ENCODE assay signal across 8 cellular contexts in the genomic region with DNA sequence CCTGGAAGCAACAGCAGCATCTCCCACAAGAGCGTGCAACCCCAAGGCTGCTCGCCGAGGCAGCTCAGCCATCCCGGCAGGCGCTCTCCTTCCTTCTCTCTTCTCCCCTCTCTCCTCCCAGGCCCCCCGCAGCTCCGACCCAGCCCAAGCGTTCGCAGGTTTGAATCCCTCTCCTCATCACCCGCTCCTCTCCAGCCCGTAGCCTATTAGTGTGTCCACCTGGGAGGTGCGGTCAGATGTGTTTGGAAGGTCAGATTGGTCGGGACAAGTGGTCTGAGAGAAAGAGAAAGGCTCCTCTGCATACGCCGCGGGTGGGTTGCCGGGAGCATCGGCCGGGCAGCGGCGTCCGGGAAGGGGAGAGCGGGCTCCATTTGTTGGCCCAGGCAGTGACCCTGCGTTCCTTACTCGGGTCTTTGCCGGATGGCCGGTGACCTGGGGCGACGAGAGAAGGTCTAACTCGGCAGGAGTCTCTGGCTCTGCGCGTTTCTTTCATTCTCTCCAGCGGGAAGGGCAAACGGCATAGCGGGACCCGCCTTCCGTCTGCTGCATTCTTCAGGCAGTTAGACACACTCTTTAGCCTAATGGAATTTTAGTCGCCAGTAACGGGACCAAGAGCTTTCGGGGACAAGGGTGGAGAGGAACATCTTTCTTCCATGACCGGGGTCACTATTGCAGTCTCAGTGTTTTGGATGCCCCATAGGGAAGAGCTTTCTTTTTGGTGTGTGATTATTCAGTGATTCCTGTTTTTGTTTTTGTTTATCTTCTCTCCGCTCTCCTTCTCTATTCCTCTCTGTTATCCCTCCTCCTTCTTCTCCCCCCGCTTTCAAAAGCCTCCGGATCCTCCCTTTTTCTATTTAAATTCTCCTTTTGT. TPM values are rescaled to one million over a fixed set of nuclear protein-coding genes. Genes with fewer than 3 reads are reported as not detected.
DNase-seq lines count a peak whose midpoint lies in the region; ATAC-seq, FAIRE-seq and TF ChIP-seq lines count a peak whose summit lies in the region.

No MANE protein-coding gene starts in this region.

- H3K36me3 Mint-ChIP-seq in Calu3 (ENCODE audit: insufficient read depth, unreplicated experiment): peaks cover 26% of the 10 kb centered on the region
- no peaks in the 10 kb centered on the region for H3K36me3 Mint-ChIP-seq in stimulated activated effector memory CD8-positive, alpha-beta T cell treated with anti-CD3 and anti-CD28 coated beads, Interleukin-12 subunit alpha, Interleukin-12 subunit beta, amount 100 ng/mL, for 72 hours

- intact Hi-C loops in Calu3 (cut with micrococcal nuclease; ENCODE audit: unreplicated experiment): loop anchor here (5.0 to 10.0 kb wide), 2 partner anchors 157 to 1039 kb away; no protein-coding TSS in a partner anchor

- CTCF ChIA-PET in Calu3 (lab: Charles Lee): interaction anchor here (1.3 kb wide), 1 partner anchor 383 kb away, joined by 3 read pairs; no protein-coding TSS in a partner anchor

- no peak for FAIRE-seq in D721Med (lab: Jason Lieb, UNC)

- peaks cover 27% of the 10 kb centered on the region for H3K4me1 Mint-ChIP-seq in Calu3 (ENCODE audit: low read depth, unreplicated experiment)
- H3K4me1 Mint-ChIP-seq in stimulated activated effector memory CD8-positive, alpha-beta T cell treated with anti-CD3 and anti-CD28 coated beads, Interleukin-12 subunit alpha, Interleukin-12 subunit beta, amount 100 ng/mL, for 72 hours: peaks cover 32% of the 10 kb centered on the region

- peaks cover 5% of the 10 kb centered on the region for H3K27me3 ChIP-seq in layer of hippocampus (ENCODE audit: control insufficient read depth, insufficient read depth, low read length)

- H3K27me3 Mint-ChIP-seq in Calu3 (ENCODE audit: unreplicated experiment): peaks cover 58% of the 10 kb centered on the region

- H3K27ac ChIP-seq in coronary artery: no peak overlapping the region
- H3K27ac ChIP-seq in layer of hippocampus (ENCODE audit: low read depth, low read length): peak overlapping the region; percentile 89

- DNase-seq in Calu3 (peak; percentile 13), RPMI7951 (ENCODE audit: low read depth) (peak; percentile 44), coronary artery (ENCODE audit: low spot score) (no peak), D721Med (ENCODE audit: insufficient read length, low spot score) (no peak)
- peak; percentile 3 to 56 for DNase-seq in stimulated activated effector memory CD8-positive, alpha-beta T cell treated with anti-CD3 and anti-CD28 coated beads, Interleukin-12 subunit alpha, Interleukin-12 subunit beta, amount 100 ng/mL, for 72 hours (ENCODE audit: low spot score in 2 of 2)

- H3K27ac Mint-ChIP-seq in Calu3 (ENCODE audit: unreplicated experiment): no peak overlapping the region
- H3K27ac Mint-ChIP-seq in stimulated activated effector memory CD8-positive, alpha-beta T cell treated with anti-CD3 and anti-CD28 coated beads, Interleukin-12 subunit alpha, Interleukin-12 subunit beta, amount 100 ng/mL, for 72 hours: no peak overlapping the region

- BruUV-seq in Calu3 (replicated peaks; lab: Mats Ljungman, UMichigan): no TSS peak

- H3K4me3 ChIP-seq in coronary artery: peak overlapping the region; percentile 70

- no peak for TF ChIP-seq CTCF in Calu3 (IDR thresholded peaks at IDR 0.05; ENCODE audit: unreplicated experiment)
- no peak for TF ChIP-seq CTCF in coronary artery (IDR thresholded peaks at IDR 0.05)
- TF ChIP-seq CTCF in D721Med (IDR thresholded peaks at IDR 0.05; ENCODE audit: insufficient read depth, missing control alignments): no peak

- H3K4me3 Mint-ChIP-seq in Calu3 (ENCODE audit: low read depth, unreplicated experiment): peak overlapping the region; percentile 91
- peak overlapping the region; percentile 76 for H3K4me3 Mint-ChIP-seq in stimulated activated effector memory CD8-positive, alpha-beta T cell treated with anti-CD3 and anti-CD28 coated beads, Interleukin-12 subunit alpha, Interleukin-12 subunit beta, amount 100 ng/mL, for 72 hours

- ATAC-seq in GM21723 (IDR thresholded peaks at IDR 0.05; ENCODE audit: unreplicated experiment): peak; percentile 29
- ATAC-seq in stimulated activated effector memory CD8-positive, alpha-beta T cell treated with anti-CD3 and anti-CD28 coated beads, Interleukin-12 subunit alpha, Interleukin-12 subunit beta, amount 100 ng/mL, for 72 hours: peak; percentile 35
- ATAC-seq in GM21515 (IDR thresholded peaks at IDR 0.05; ENCODE audit: unreplicated experiment): no peak

- no peaks in the 10 kb centered on the region for H3K9me3 Mint-ChIP-seq in Calu3 (ENCODE audit: low read depth, unreplicated experiment)
- no peaks in the 10 kb centered on the region for H3K9me3 Mint-ChIP-seq in stimulated activated effector memory CD8-positive, alpha-beta T cell treated with anti-CD3 and anti-CD28 coated beads, Interleukin-12 subunit alpha, Interleukin-12 subunit beta, amount 100 ng/mL, for 72 hours

RNA-seq across cellular contexts. Expression of a gene that starts 1.1 kb away (rescaled TPM):
- 0.64 TPM in 1 of 2 replicates, not detected in the other for total RNA-seq in Calu3 (2022)
- total RNA-seq in RPMI7951 (2014; rRNA removed; shearing (Covaris generic)): 0.10 and 0.12 TPM in 2 replicates

Comparison
In these comparisons a context has a peak if more than half of its experiments do, and no peak if none do; other contexts are left out.
1. DNase-seq: peak in Calu3 (single experiment), RPMI7951 (single experiment) and stimulated activated effector memory CD8-positive, alpha-beta T cell treated with anti-CD3 and anti-CD28 coated beads, Interleukin-12 subunit alpha, Interleukin-12 subunit beta, amount 100 ng/mL, for 72 hours (2 of 2); none in coronary artery (single experiment) and D721Med (single experiment).